9 cellular contexts compared by ENCODE assay signal in the genomic region with DNA sequence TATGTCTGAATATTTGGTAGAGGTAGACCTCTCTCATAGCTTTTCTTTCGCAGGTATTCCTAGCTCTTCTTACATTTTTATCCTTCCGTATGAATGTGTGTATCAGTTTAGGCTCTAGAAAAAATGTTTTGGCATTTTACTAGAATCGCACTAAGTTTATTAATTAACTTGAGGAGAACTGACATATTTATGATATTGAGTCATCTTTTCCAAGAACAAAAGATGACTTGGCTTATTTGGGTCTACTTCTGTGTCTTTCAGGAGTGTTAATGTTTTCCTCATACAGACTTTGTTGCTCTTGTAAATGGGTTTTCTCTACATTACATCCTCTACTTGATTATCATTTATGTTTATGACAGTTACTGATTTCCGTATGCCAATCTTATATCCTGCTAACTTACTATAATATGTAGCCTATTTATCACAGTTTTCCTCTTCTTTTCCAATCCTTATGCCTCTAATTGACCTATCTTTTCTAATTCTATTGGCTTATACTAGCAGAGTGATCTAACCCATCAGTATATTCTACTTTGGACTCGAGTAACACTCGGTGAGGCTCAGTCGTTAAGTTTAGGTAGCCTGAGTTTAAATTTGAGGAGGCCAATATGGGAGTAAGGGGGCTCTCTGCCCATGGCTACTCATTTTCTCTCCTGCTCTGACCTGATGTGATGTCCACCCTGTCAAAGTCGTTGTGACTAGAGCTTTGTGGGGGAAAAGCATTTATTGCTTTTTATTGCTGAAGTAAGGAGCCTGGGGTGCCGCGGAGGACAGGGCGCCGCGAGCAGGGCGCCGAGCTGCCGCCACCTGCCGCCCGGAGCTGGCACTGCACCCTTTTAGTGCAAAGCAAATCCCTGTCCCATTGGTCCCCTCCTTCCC. TPM values are rescaled to one million over a fixed set of nuclear protein-coding genes. Genes with fewer than 3 reads are reported as not detected.
DNase-seq lines count a peak whose midpoint lies in the region; ATAC-seq and TF ChIP-seq lines count a peak whose summit lies in the region.
"Had no signal": no experiment of that assay in that cellular context is flagged by ENCODE, and none has a peak within 500 bp of the region (broad histone marks: within the 10 kb centered on the region; RNA-seq: fewer than 3 reads in every experiment).

No MANE protein-coding gene starts in this region.

- peak; percentile 96 for DNase-seq in D341Med (ENCODE audit: low spot score)
- peak; percentile 36 for DNase-seq in Jurkat, Clone E6-1 (ENCODE audit: low read depth, low spot score)
- peak; percentile 72 for DNase-seq in RWPE1 (ENCODE audit: low spot score)
- peak; percentile 59 for DNase-seq in activated T-helper 1 cell treated with anti-CD3 and anti-CD28 coated beads, Interleukin-12 subunit alpha, Interleukin-12 subunit beta, Interleukin-2, Interleukin-4 antibody, amounts not matched to agents 30 ng/mL and 10 ng/mL and 1 ng/mL, durations not matched to agents 14 hours and 24 hours and 36 hours (ENCODE audit: low spot score)
- peak; percentile 67 for DNase-seq in fibroblast of peridontal ligament (ENCODE audit: extremely low read depth)
- DNase-seq in neural progenitor cell (ENCODE audit: low spot score), result peak; percentile 73
- DNase-seq in stimulated activated naive CD8-positive, alpha-beta T cell treated with anti-CD3 and anti-CD28 coated beads, Interleukin-15, Interleukin-2, amounts not matched to agents 100 U/mL and 50 U/mL, for 24 hours, result peak; percentile 83

- ATAC-seq in stimulated activated naive CD8-positive, alpha-beta T cell treated with anti-CD3 and anti-CD28 coated beads, Interleukin-15, Interleukin-2, amounts not matched to agents 100 U/mL and 50 U/mL, for 24 hours, result peak; percentile 90
- no peak for ATAC-seq in GM19463 (IDR thresholded peaks at IDR 0.05; ENCODE audit: unreplicated experiment)

- H3K27me3 ChIP-seq in neural progenitor cell, result peaks cover 27% of the 10 kb centered on the region

- H3K4me1 Mint-ChIP-seq in activated T-helper 1 cell treated with anti-CD3 and anti-CD28 coated beads, Interleukin-12 subunit alpha, Interleukin-12 subunit beta, Interleukin-2, Interleukin-4 antibody, amounts not matched to agents 30 ng/mL and 10 ng/mL and 1 ng/mL, durations not matched to agents 14 hours and 24 hours and 36 hours (ENCODE audit: low read depth), result peaks cover 7% of the 10 kb centered on the region
- no peaks in the 10 kb centered on the region for H3K4me1 Mint-ChIP-seq in neural progenitor cell

- no peaks in the 10 kb centered on the region for H3K9me3 ChIP-seq in neural progenitor cell (ENCODE audit: low read depth)

- no peaks in the 10 kb centered on the region for H4K20me1 ChIP-seq in neural progenitor cell (ENCODE audit: low read depth)

- POLR2A ChIA-PET in RWPE1 (lab: Yijun Ruan, JAX; ENCODE audit: low non-redundant PET), result no interaction called here

- H3K9me3 Mint-ChIP-seq in activated T-helper 1 cell treated with anti-CD3 and anti-CD28 coated beads, Interleukin-12 subunit alpha, Interleukin-12 subunit beta, Interleukin-2, Interleukin-4 antibody, amounts not matched to agents 30 ng/mL and 10 ng/mL and 1 ng/mL, durations not matched to agents 14 hours and 24 hours and 36 hours, result no peaks in the 10 kb centered on the region
- no peaks in the 10 kb centered on the region for H3K9me3 Mint-ChIP-seq in neural progenitor cell

- no peaks in the 10 kb centered on the region for H3K4me1 ChIP-seq in neural progenitor cell

- CTCF ChIA-PET in RWPE1 (lab: Yijun Ruan, JAX), result interaction anchor here (0.6 to 3.8 kb wide), 31 partner anchors 8 to 281 kb away, joined by 3 to 28 read pairs (median 5); a partner anchor contains a TSS

- intact Hi-C loops in activated T-helper 1 cell treated with anti-CD3 and anti-CD28 coated beads, Interleukin-12 subunit alpha, Interleukin-12 subunit beta, Interleukin-2, Interleukin-4 antibody, amounts not matched to agents 30 ng/mL and 10 ng/mL and 1 ng/mL, durations not matched to agents 14 hours and 24 hours and 36 hours (cut with micrococcal nuclease), result loop anchor here (1.0 kb wide), 3 partner anchors 65 to 157 kb away; no protein-coding TSS in a partner anchor

- H3K4me3 Mint-ChIP-seq in activated T-helper 1 cell treated with anti-CD3 and anti-CD28 coated beads, Interleukin-12 subunit alpha, Interleukin-12 subunit beta, Interleukin-2, Interleukin-4 antibody, amounts not matched to agents 30 ng/mL and 10 ng/mL and 1 ng/mL, durations not matched to agents 14 hours and 24 hours and 36 hours, result no peak overlapping the region
- no peak overlapping the region for H3K4me3 Mint-ChIP-seq in neural progenitor cell

- no peak overlapping the region for H3K9ac ChIP-seq in neural progenitor cell

- no peak overlapping the region for H3K27ac ChIP-seq in RWPE1
- H3K27ac ChIP-seq in neural progenitor cell, result no peak overlapping the region

- H3K27ac Mint-ChIP-seq in activated T-helper 1 cell treated with anti-CD3 and anti-CD28 coated beads, Interleukin-12 subunit alpha, Interleukin-12 subunit beta, Interleukin-2, Interleukin-4 antibody, amounts not matched to agents 30 ng/mL and 10 ng/mL and 1 ng/mL, durations not matched to agents 14 hours and 24 hours and 36 hours, result no peak overlapping the region
- H3K27ac Mint-ChIP-seq in neural progenitor cell, result no peak overlapping the region

- peaks cover 4% of the 10 kb centered on the region for H3F3A ChIP-seq in neural progenitor cell (ENCODE audit: low read depth)

- peak; percentile 98 for TF ChIP-seq CTCF in RWPE1 (conservative IDR thresholded peaks at IDR 0.05; ENCODE audit: low read depth)
- peak; percentile 91 for TF ChIP-seq CTCF in neural progenitor cell (IDR thresholded peaks at IDR 0.05)

- no peaks in the 10 kb centered on the region for H3K36me3 ChIP-seq in neural progenitor cell

- no peak overlapping the region for H3K4me3 ChIP-seq in Jurkat, Clone E6-1 (ENCODE audit: low read length)
- no peak overlapping the region for H3K4me3 ChIP-seq in neural progenitor cell

- H3K79me2 ChIP-seq in neural progenitor cell (ENCODE audit: low read depth), result no peaks in the 10 kb centered on the region

- H3K4me2 ChIP-seq in neural progenitor cell, result no peak overlapping the region

- peak overlapping the region; percentile 36 for H2AFZ ChIP-seq in neural progenitor cell (replicated peaks)

- no peaks in the 10 kb centered on the region for H3K36me3 Mint-ChIP-seq in activated T-helper 1 cell treated with anti-CD3 and anti-CD28 coated beads, Interleukin-12 subunit alpha, Interleukin-12 subunit beta, Interleukin-2, Interleukin-4 antibody, amounts not matched to agents 30 ng/mL and 10 ng/mL and 1 ng/mL, durations not matched to agents 14 hours and 24 hours and 36 hours (ENCODE audit: low read depth)
- no peaks in the 10 kb centered on the region for H3K36me3 Mint-ChIP-seq in neural progenitor cell

- H3K27me3 Mint-ChIP-seq in activated T-helper 1 cell treated with anti-CD3 and anti-CD28 coated beads, Interleukin-12 subunit alpha, Interleukin-12 subunit beta, Interleukin-2, Interleukin-4 antibody, amounts not matched to agents 30 ng/mL and 10 ng/mL and 1 ng/mL, durations not matched to agents 14 hours and 24 hours and 36 hours (ENCODE audit: insufficient read depth), result peaks cover 12% of the 10 kb centered on the region
- peaks cover 6% of the 10 kb centered on the region for H3K27me3 Mint-ChIP-seq in neural progenitor cell (ENCODE audit: insufficient read depth, low read depth)

RNA-seq across cellular contexts. Expression of a gene that starts 20.0 kb away (rescaled TPM):
- 1.2 TPM for polyA plus RNA-seq in Jurkat, Clone E6-1 (2012; ENCODE audit: insufficient read depth, insufficient read length)
- total RNA-seq in activated T-helper 1 cell treated with anti-CD3 and anti-CD28 coated beads, Interleukin-12 subunit alpha, Interleukin-12 subunit beta, Interleukin-2, Interleukin-4 antibody, amounts not matched to agents 30 ng/mL and 10 ng/mL and 1 ng/mL, durations not matched to agents 14 hours and 24 hours and 36 hours, result 0.78 and 0.83 TPM in 2 replicates
- not detected in 2 replicates for total RNA-seq in neural progenitor cell (ENCODE audit: low replicate concordance)

RNA-seq across cellular contexts. Expression of a gene that starts 37.8 kb away (rescaled TPM):
- not detected for polyA plus RNA-seq in Jurkat, Clone E6-1 (2012; ENCODE audit: insufficient read depth, insufficient read length)
- not detected in 2 replicates for total RNA-seq in activated T-helper 1 cell treated with anti-CD3 and anti-CD28 coated beads, Interleukin-12 subunit alpha, Interleukin-12 subunit beta, Interleukin-2, Interleukin-4 antibody, amounts not matched to agents 30 ng/mL and 10 ng/mL and 1 ng/mL, durations not matched to agents 14 hours and 24 hours and 36 hours
- 0.28 TPM in 1 of 2 replicates, not detected in the other for total RNA-seq in neural progenitor cell (ENCODE audit: low replicate concordance)
- total RNA-seq: T-helper 1 cell treated with Interleukin-12 subunit alpha and Interleukin-12 subunit beta and Interleukin-4 antibody, amounts not matched to agents 30 ng/mL and 1 ng/mL, for 36 hours had no signal

Comparison
In these comparisons a context has a peak if more than half of its experiments do, and no peak if none do; other contexts are left out.
1. DNase-seq: peak in every context shown above with its lines; median percentile 96 in D341Med; 83 in stimulated activated naive CD8-positive, alpha-beta T cell treated with anti-CD3 and anti-CD28 coated beads, Interleukin-15, Interleukin-2, amounts not matched to agents 100 U/mL and 50 U/mL, for 24 hours; 73 in neural progenitor cell; 72 in RWPE1; 67 in fibroblast of peridontal ligament; 59 in activated T-helper 1 cell treated with anti-CD3 and anti-CD28 coated beads, Interleukin-12 subunit alpha, Interleukin-12 subunit beta, Interleukin-2, Interleukin-4 antibody, amounts not matched to agents 30 ng/mL and 10 ng/mL and 1 ng/mL, durations not matched to agents 14 hours and 24 hours and 36 hours; 36 in Jurkat, Clone E6-1.